In the genomic region with DNA sequence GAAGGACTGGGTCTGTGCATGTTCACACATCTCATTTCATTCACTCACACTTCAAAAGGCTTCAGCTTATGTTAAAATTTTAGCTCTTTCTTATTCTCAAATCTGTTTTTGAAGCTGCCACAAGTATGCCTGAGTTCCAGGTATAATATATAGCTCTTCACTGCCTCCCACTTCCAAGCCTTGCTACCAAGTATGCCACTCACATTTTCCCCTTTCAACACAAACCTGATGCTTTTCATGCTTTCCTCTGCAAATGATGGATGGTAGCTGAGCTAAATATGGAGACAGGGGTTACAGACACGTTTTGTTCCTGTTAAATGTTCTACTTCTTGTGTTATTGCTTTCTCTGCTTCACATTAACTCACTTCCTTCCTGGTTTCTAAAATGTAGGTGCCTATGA, we compare ENCODE assay signal across 15 cellular contexts.
"Had no signal": no experiment of that assay in that cellular context is flagged by ENCODE, and none has a peak within 500 bp of the region (broad histone marks: within the 10 kb centered on the region; RNA-seq: fewer than 3 reads in every experiment).

No MANE protein-coding gene starts in this region.

- H3K9me3 ChIP-seq: prostate gland had no signal

- DNase-seq: activated CD4-positive, alpha-beta T cell treated with anti-CD3 and anti-CD28 coated beads, Interleukin-2, amount 10 ng/mL, durations not matched to agents 7 days and 5 days; activated CD4-positive, CD25-positive, alpha-beta regulatory T cell; activated CD8-positive, alpha-beta memory T cell treated with anti-CD3 and anti-CD28 coated beads for 24 hours; activated T-cell treated with anti-CD3 and anti-CD28 coated beads for 4 hours; effector memory CD8-positive, alpha-beta T cell; gastrocnemius medialis; kidney; left ventricle myocardium superior; spleen; stimulated activated CD4-positive, alpha-beta T cell treated with anti-CD3 and anti-CD28 coated beads, Interleukin-1b, Interleukin-23, amount 100 ng/mL, for 48 hours; stimulated activated naive CD4-positive, alpha-beta T cell; T-helper 2 cell had no signal

- H3K27me3 ChIP-seq: gastrocnemius medialis, spleen had no signal

- H3K27ac ChIP-seq: epithelial cell of prostate, gastrocnemius medialis, prostate gland had no signal

- H3K4me1 ChIP-seq: prostate gland had no signal

- H3K4me3 ChIP-seq: gastrocnemius medialis, prostate gland, spleen had no signal

- ATAC-seq: effector memory CD8-positive, alpha-beta T cell; left ventricle myocardium superior; sciatic nerve had no signal

- H3K36me3 ChIP-seq: gastrocnemius medialis, prostate gland, spleen had no signal
